In the genomic region with DNA sequence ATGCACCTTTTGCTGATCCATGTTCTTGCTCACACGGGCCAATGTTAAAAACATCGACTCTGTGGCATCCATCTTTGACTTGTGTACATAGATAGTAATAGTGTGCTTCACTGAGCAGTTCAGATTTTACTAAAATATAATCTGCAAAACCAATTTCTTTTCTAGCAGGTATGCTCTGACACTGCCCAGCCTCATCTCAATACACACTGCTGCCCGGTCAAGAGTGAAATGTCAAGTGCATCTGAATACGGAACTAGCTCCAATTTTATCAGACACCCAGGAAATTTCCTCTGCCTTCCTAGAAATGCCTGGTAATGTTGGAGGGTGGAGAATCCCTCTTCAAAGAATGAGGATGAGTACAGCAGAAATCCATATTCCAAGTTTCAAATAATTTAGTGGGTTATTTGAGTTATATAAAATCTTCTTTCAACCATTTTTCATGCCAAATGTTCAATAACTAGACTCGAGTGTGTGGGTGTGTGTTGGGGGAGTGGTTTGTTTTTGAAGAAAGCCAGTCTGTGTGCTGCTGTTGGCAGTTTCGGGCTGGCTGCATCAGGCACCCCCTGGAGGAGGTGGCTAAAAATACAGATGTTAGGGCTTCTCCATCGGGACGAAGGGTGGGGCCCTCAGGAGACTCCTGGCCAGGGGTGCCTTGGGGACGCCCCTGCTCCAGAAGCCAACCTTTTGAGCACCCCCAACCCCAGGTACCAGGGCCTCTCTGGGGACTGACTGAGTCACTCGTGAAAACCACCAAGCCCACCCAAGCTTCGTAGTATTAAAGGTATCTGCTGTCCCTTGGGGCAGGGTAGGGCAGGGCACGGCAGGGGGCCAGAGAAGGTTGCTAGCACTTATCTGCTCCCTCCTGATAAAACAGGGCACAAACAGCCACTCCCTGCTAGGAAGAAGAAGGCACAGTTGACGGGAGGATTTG, we compare ENCODE assay signal across 8 cellular contexts. TPM values are rescaled to one million over a fixed set of nuclear protein-coding genes. Genes with fewer than 3 reads are reported as not detected.
DNase-seq lines count a peak whose midpoint lies in the region; ATAC-seq and TF ChIP-seq lines count a peak whose summit lies in the region.

No MANE protein-coding gene starts in this region.

- H3K27me3 Mint-ChIP-seq in endothelial cell (ENCODE audit: unreplicated experiment): peaks cover 5% of the 10 kb centered on the region
- H3K27me3 Mint-ChIP-seq in naive B cell: peaks cover 62 to 83% (median 71%) of the 10 kb centered on the region in 3 donors
- peaks cover 65% of the 10 kb centered on the region for H3K27me3 Mint-ChIP-seq in activated naive CD4-positive, alpha-beta T cell treated with anti-CD3 and anti-CD28 coated beads, Interleukin-2, amount 10 ng/mL, durations not matched to agents 7 days and 5 days
- peaks cover 25% of the 10 kb centered on the region for H3K27me3 Mint-ChIP-seq in activated CD4-positive, alpha-beta memory T cell treated with anti-CD3 and anti-CD28 coated beads, Interleukin-2, amount 10 ng/mL, durations not matched to agents 7 days and 5 days

- no peaks in the 10 kb centered on the region for H3K9me3 Mint-ChIP-seq in endothelial cell (ENCODE audit: unreplicated experiment)
- no peaks in the 10 kb centered on the region for H3K9me3 Mint-ChIP-seq in naive B cell
- H3K9me3 Mint-ChIP-seq in activated naive CD4-positive, alpha-beta T cell treated with anti-CD3 and anti-CD28 coated beads, Interleukin-2, amount 10 ng/mL, durations not matched to agents 7 days and 5 days: no peaks in the 10 kb centered on the region
- no peaks in the 10 kb centered on the region for H3K9me3 Mint-ChIP-seq in activated CD4-positive, alpha-beta memory T cell treated with anti-CD3 and anti-CD28 coated beads, Interleukin-2, amount 10 ng/mL, durations not matched to agents 7 days and 5 days

- H3K27ac Mint-ChIP-seq in endothelial cell (ENCODE audit: unreplicated experiment) (no peak overlapping the region), naive B cell (no peak overlapping the region)
- no peak overlapping the region for H3K27ac Mint-ChIP-seq in activated naive CD4-positive, alpha-beta T cell treated with anti-CD3 and anti-CD28 coated beads, Interleukin-2, amount 10 ng/mL, durations not matched to agents 7 days and 5 days
- no peak overlapping the region for H3K27ac Mint-ChIP-seq in activated CD4-positive, alpha-beta memory T cell treated with anti-CD3 and anti-CD28 coated beads, Interleukin-2, amount 10 ng/mL, durations not matched to agents 7 days and 5 days

- TF ChIP-seq CTCF in endothelial cell (IDR thresholded peaks at IDR 0.05; ENCODE audit: unreplicated experiment): no peak

- ATAC-seq in naive B cell (ENCODE audit: low read depth in 2 of 2): peak; percentile 55 to 60

- CTCF ChIA-PET in activated naive CD4-positive, alpha-beta T cell treated with anti-CD3 and anti-CD28 coated beads, Interleukin-2, amount 10 ng/mL, durations not matched to agents 7 days and 5 days (lab: Charles Lee): no interaction called here
- CTCF ChIA-PET in activated CD4-positive, alpha-beta memory T cell treated with anti-CD3 and anti-CD28 coated beads, Interleukin-2, amount 10 ng/mL, durations not matched to agents 7 days and 5 days (lab: Charles Lee): no interaction called here

- DNase-seq in NCI-H1105 treated with DMSO at 0.1 percent for 48 hours (lab: John Stamatoyannopoulos, UW): peak; percentile 28
- DNase-seq in NCI-H1105 (lab: John Stamatoyannopoulos, UW): no peak
- peak; percentile 39 for DNase-seq in NCI-H2227 (lab: John Stamatoyannopoulos, UW; ENCODE audit: unreplicated experiment)
- peak; percentile 53 for DNase-seq in endothelial cell (ENCODE audit: low spot score)
- DNase-seq in naive B cell: no peak
- DNase-seq in NCI-H1436 (lab: John Stamatoyannopoulos, UW): no peak
- DNase-seq in activated naive CD4-positive, alpha-beta T cell treated with anti-CD3 and anti-CD28 coated beads, Interleukin-2, amount 10 ng/mL, durations not matched to agents 7 days and 5 days: no peak
- DNase-seq in activated CD4-positive, alpha-beta memory T cell treated with anti-CD3 and anti-CD28 coated beads, Interleukin-2, amount 10 ng/mL, durations not matched to agents 7 days and 5 days: no peak

- H3K36me3 Mint-ChIP-seq in endothelial cell (ENCODE audit: low read depth, unreplicated experiment): peaks cover 29% of the 10 kb centered on the region
- peaks cover 0 to 8% of the 10 kb centered on the region in 2 donors for H3K36me3 Mint-ChIP-seq in naive B cell
- H3K36me3 Mint-ChIP-seq in activated naive CD4-positive, alpha-beta T cell treated with anti-CD3 and anti-CD28 coated beads, Interleukin-2, amount 10 ng/mL, durations not matched to agents 7 days and 5 days: no peaks in the 10 kb centered on the region
- H3K36me3 Mint-ChIP-seq in activated CD4-positive, alpha-beta memory T cell treated with anti-CD3 and anti-CD28 coated beads, Interleukin-2, amount 10 ng/mL, durations not matched to agents 7 days and 5 days (ENCODE audit: low read depth): no peaks in the 10 kb centered on the region

- POLR2A ChIA-PET in activated CD4-positive, alpha-beta memory T cell treated with anti-CD3 and anti-CD28 coated beads, Interleukin-2, amount 10 ng/mL, durations not matched to agents 7 days and 5 days (lab: Charles Lee): no interaction called here

- peaks cover 36% of the 10 kb centered on the region for H3K4me1 Mint-ChIP-seq in endothelial cell (ENCODE audit: unreplicated experiment)
- H3K4me1 Mint-ChIP-seq in naive B cell: peaks cover 10 to 40% (median 30%) of the 10 kb centered on the region in 3 donors
- H3K4me1 Mint-ChIP-seq in activated naive CD4-positive, alpha-beta T cell treated with anti-CD3 and anti-CD28 coated beads, Interleukin-2, amount 10 ng/mL, durations not matched to agents 7 days and 5 days: no peaks in the 10 kb centered on the region
- H3K4me1 Mint-ChIP-seq in activated CD4-positive, alpha-beta memory T cell treated with anti-CD3 and anti-CD28 coated beads, Interleukin-2, amount 10 ng/mL, durations not matched to agents 7 days and 5 days: no peaks in the 10 kb centered on the region

- H3K4me3 Mint-ChIP-seq in endothelial cell (ENCODE audit: unreplicated experiment) (no peak overlapping the region), naive B cell (peak overlapping the region in 7 of 8 donors; percentile 3 to 76 (median 49))
- H3K4me3 Mint-ChIP-seq in activated naive CD4-positive, alpha-beta T cell treated with anti-CD3 and anti-CD28 coated beads, Interleukin-2, amount 10 ng/mL, durations not matched to agents 7 days and 5 days: no peak overlapping the region
- H3K4me3 Mint-ChIP-seq in activated CD4-positive, alpha-beta memory T cell treated with anti-CD3 and anti-CD28 coated beads, Interleukin-2, amount 10 ng/mL, durations not matched to agents 7 days and 5 days: no peak overlapping the region

RNA-seq across cellular contexts. Expression of gene CTBP2, which starts 15.4 kb away (rescaled TPM):
- 145 TPM for total RNA-seq in endothelial cell (ENCODE audit: unreplicated experiment)
- 1 to 10 TPM in 1 of 6 donors, under 1 TPM in 4, not detected in 1; 0.11 to 2.1 (median 0.40) TPM for polyA plus RNA-seq in naive B cell (ENCODE audit: low read depth in 6 of 6)
- total RNA-seq in activated CD4-positive, alpha-beta memory T cell treated with anti-CD3 and anti-CD28 coated beads, Interleukin-2, amount 10 ng/mL, durations not matched to agents 7 days and 5 days: under 1 TPM; 0.15 to 0.43 TPM

Comparison
In these comparisons a context has a peak if more than half of its experiments do, and no peak if none do; other contexts are left out.
1. DNase-seq: peak in NCI-H1105 treated with DMSO at 0.1 percent for 48 hours (single experiment), NCI-H2227 (single experiment) and endothelial cell (single experiment); none in NCI-H1105 (single experiment), naive B cell (single experiment), NCI-H1436 (single experiment), activated naive CD4-positive, alpha-beta T cell treated with anti-CD3 and anti-CD28 coated beads, Interleukin-2, amount 10 ng/mL, durations not matched to agents 7 days and 5 days (single experiment) and activated CD4-positive, alpha-beta memory T cell treated with anti-CD3 and anti-CD28 coated beads, Interleukin-2, amount 10 ng/mL, durations not matched to agents 7 days and 5 days (single experiment).
2. H3K4me3 Mint-ChIP-seq: peak in naive B cell (7 of 8); none in endothelial cell (single experiment), activated naive CD4-positive, alpha-beta T cell treated with anti-CD3 and anti-CD28 coated beads, Interleukin-2, amount 10 ng/mL, durations not matched to agents 7 days and 5 days (single experiment) and activated CD4-positive, alpha-beta memory T cell treated with anti-CD3 and anti-CD28 coated beads, Interleukin-2, amount 10 ng/mL, durations not matched to agents 7 days and 5 days (single experiment).
3. RNA of gene CTBP2, which starts 15.4 kb away (total RNA-seq): 145 TPM in endothelial cell (single experiment); 0.15 to 0.43 TPM in activated CD4-positive, alpha-beta memory T cell treated with anti-CD3 and anti-CD28 coated beads, Interleukin-2, amount 10 ng/mL, durations not matched to agents 7 days and 5 days; every median in the first group is over 100 times any median in the second.